In genomic region chrX:27815209-27815608, GRCh38 we compare ENCODE assay signal across 2 cellular contexts.
TF ChIP-seq lines count a peak whose summit lies in the region.

No MANE protein-coding gene starts in this region.

TF ChIP-seq in SK-N-SH, 30 proteins besides CTCF, POLR2A, EP300 and RAD21:
- TF ChIP-seq NFIC (IDR thresholded peaks at IDR 0.05; ENCODE audit: borderline replicate concordance) (peak; percentile 35; the same call in 1 of the 2 replicates), TCF12 (IDR thresholded peaks at IDR 0.05) (peak; percentile 28; the same call in 1 of the 2 replicates), PBX3 (IDR thresholded peaks at IDR 0.05) (0 out of 2 replicates have a peak, but pooled peaks have one; percentile 6), MEF2A (IDR thresholded peaks at IDR 0.05; ENCODE audit: borderline replicate concordance, low read depth) (no peak)
TF ChIP-seq in SK-N-SH: peak in this region for 3.

TF ChIP-seq in endothelial cell of umbilical vein, 7 proteins besides CTCF, POLR2A, EP300 and RAD21:
- TF ChIP-seq FOS (IDR thresholded peaks at IDR 0.05; ENCODE audit: borderline replicate concordance, insufficient read depth, low read length) (peak; percentile 13), MAX (IDR thresholded peaks at IDR 0.05; ENCODE audit: insufficient read depth, insufficient read length) (no peak), EZH2 (IDR thresholded peaks at IDR 0.05; ENCODE audit: borderline replicate concordance, low read depth, low read length, severe bottlenecking) (no peak), JUN (IDR thresholded peaks at IDR 0.05; ENCODE audit: borderline replicate concordance, insufficient read depth, insufficient read length, low read depth) (no peak), GATA2 (IDR thresholded peaks at IDR 0.05; ENCODE audit: insufficient read depth, insufficient read length, low read depth, low read length) (peak; percentile 36), POLR2AphosphoS5 (IDR thresholded peaks at IDR 0.05; ENCODE audit: insufficient read depth, low read depth, low read length) (no peak), MYC (IDR thresholded peaks at IDR 0.05; ENCODE audit: low read depth, low read length) (no peak)
